2 cellular contexts compared by ENCODE assay signal in genomic region chr11:9267680-9268079, GRCh38.
A peak's percentile ranks its signal among the peaks of the same experiment; 100 is the strongest.
TF ChIP-seq lines count a peak whose summit lies in the region.

No MANE protein-coding gene starts in this region.

TF ChIP-seq in HEK293, 187 proteins besides CTCF, POLR2A, EP300 and RAD21:
- TF ChIP-seq ZNF654 (tag by site-specific recombination; IDR thresholded peaks at IDR 0.05; ENCODE audit: low read depth) (no peak), SCRT2 (tag by site-specific recombination; IDR thresholded peaks at IDR 0.05) (peak; percentile 56; the same call in 1 of the 2 replicates)

TF ChIP-seq in H1, 55 proteins besides CTCF, POLR2A, EP300 and RAD21:
- no peak for TF ChIP-seq NRF1 (IDR thresholded peaks at IDR 0.05; ENCODE audit: low read depth, low read length)
- TF ChIP-seq, protein P1, sequence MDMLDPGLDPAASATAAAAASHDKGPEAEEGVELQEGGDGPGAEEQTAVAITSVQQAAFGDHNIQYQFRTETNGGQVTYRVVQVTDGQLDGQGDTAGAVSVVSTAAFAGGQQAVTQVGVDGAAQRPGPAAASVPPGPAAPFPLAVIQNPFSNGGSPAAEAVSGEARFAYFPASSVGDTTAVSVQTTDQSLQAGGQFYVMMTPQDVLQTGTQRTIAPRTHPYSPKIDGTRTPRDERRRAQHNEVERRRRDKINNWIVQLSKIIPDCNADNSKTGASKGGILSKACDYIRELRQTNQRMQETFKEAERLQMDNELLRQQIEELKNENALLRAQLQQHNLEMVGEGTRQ (IDR thresholded peaks at IDR 0.05; ENCODE audit: low read length): no peak
- TF ChIP-seq SP2 (IDR thresholded peaks at IDR 0.05; ENCODE audit: low read length): no peak
- TF ChIP-seq CBX5 (IDR thresholded peaks at IDR 0.05; ENCODE audit: low read depth, low read length): no peak
- no peak for TF ChIP-seq SIRT6 (IDR thresholded peaks at IDR 0.05; ENCODE audit: low read length)
- TF ChIP-seq SUZ12 (IDR thresholded peaks at IDR 0.05; ENCODE audit: low read length): no peak
- no peak for TF ChIP-seq KDM5A (IDR thresholded peaks at IDR 0.05; ENCODE audit: low read length)
- no peak for TF ChIP-seq TAF7 (optimal IDR thresholded peaks at IDR 0.05; ENCODE audit: borderline replicate concordance, low read depth, low read length)
- no peak for TF ChIP-seq ATF2 (IDR thresholded peaks at IDR 0.05; ENCODE audit: low read length)
- no peak for TF ChIP-seq EZH2 (IDR thresholded peaks at IDR 0.05; ENCODE audit: low read depth, low read length, severe bottlenecking)
- no peak for TF ChIP-seq PHF8 (conservative IDR thresholded peaks at IDR 0.05; ENCODE audit: low read depth, low read length)
- no peak for TF ChIP-seq TEAD4 (IDR thresholded peaks at IDR 0.05; ENCODE audit: low read depth, low read length)
- TF ChIP-seq FOSL1 (IDR thresholded peaks at IDR 0.05; ENCODE audit: insufficient read depth, low read depth, low read length): no peak
- no peak for TF ChIP-seq BRCA1 (IDR thresholded peaks at IDR 0.05; ENCODE audit: low read depth, low read length)
- no peak for TF ChIP-seq ZNF274 (IDR thresholded peaks at IDR 0.05; ENCODE audit: borderline replicate concordance, extremely low read depth, low read length)
- no peak for TF ChIP-seq KDM4A (IDR thresholded peaks at IDR 0.05; ENCODE audit: low read depth, low read length, severe bottlenecking)
